20 cellular contexts compared by ENCODE assay signal in the genomic region with DNA sequence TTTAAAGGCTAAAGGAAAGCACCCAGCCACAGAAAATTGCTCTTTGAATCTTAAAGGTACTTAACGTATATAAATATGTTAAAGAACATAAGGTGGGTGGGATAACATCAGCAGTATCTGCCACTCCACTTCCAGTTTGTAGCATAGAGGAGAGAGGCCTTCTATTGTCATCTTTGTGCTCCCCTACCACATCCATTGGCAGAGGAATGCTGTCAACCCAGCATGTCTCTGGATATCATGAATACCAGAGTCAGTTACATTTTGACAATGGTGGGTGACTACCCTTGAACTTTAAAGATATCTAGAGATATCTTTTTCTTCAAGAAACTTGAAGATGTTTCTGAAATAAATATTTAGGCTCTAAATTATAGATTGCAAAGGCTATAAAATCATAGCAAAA.
"Had no signal": no experiment of that assay in that cellular context is flagged by ENCODE, and none has a peak within 500 bp of the region (broad histone marks: within the 10 kb centered on the region; RNA-seq: fewer than 3 reads in every experiment).

No MANE protein-coding gene starts in this region.

- H3K9me3 Mint-ChIP-seq: IgD-negative memory B cell had no signal

- ATAC-seq: K562, Right ventricle myocardium inferior, SK-N-SH treated with all-trans-retinoic acid at 6 μM for 48 hours had no signal

- H3K4me2 ChIP-seq: KMS-11, PC-9 had no signal

- H3K4me1 ChIP-seq: Peyer's patch, SJCRH30 had no signal

- H3K4me3 ChIP-seq: K562, PC-9, Peyer's patch, SJCRH30 had no signal

- H3K9ac ChIP-seq: KMS-11 had no signal

- H3K27ac ChIP-seq: HL-60, KMS-11, PC-9, Peyer's patch, SJCRH30 had no signal

- H3K9me3 ChIP-seq: Peyer's patch, SJCRH30 had no signal

- H2AFZ ChIP-seq: PC-9 had no signal

- H3K36me3 ChIP-seq: Peyer's patch, SJCRH30 had no signal

- H3K27me3 Mint-ChIP-seq: IgD-negative memory B cell had no signal

- DNase-seq: Kasumi-1, MM.1S, NCI-H1092 treated with DMSO at 0.1 percent for 48 hours, NCI-H187, NCI-H2029 treated with DMSO at 0.1 percent for 48 hours, NCI-H2171, NCI-H226, NCI-H510A, NCI-H69, NCI-H774, PC-9, Peyer's patch, SHP77 treated with DMSO at 0.1 percent for 48 hours, SJCRH30 had no signal

- H3K4me1 Mint-ChIP-seq: IgD-negative memory B cell had no signal

- H3K4me3 Mint-ChIP-seq: IgD-negative memory B cell had no signal

- H3K27ac Mint-ChIP-seq: IgD-negative memory B cell had no signal

- H3K27me3 ChIP-seq: Peyer's patch, SJCRH30 had no signal
